Comparison of ENCODE assay signal across 10 cellular contexts in genomic region chr11:93623179-93623578, GRCh38. TPM values are rescaled to one million over a fixed set of nuclear protein-coding genes. Genes with fewer than 3 reads are reported as not detected.
A peak's percentile ranks its signal among the peaks of the same experiment; 100 is the strongest.
DNase-seq lines count a peak whose midpoint lies in the region; ATAC-seq and TF ChIP-seq lines count a peak whose summit lies in the region.
"Had no signal": no experiment of that assay in that cellular context is flagged by ENCODE, and none has a peak within 500 bp of the region (broad histone marks: within the 10 kb centered on the region; RNA-seq: fewer than 3 reads in every experiment).

No MANE protein-coding gene starts in this region.

- H3K9me3 ChIP-seq in endodermal cell (ENCODE audit: control insufficient read depth, low read length) (no peaks in the 10 kb centered on the region), PC-3 (ENCODE audit: low read length) (no peaks in the 10 kb centered on the region)

- peaks cover 38% of the 10 kb centered on the region for H3K27me3 Mint-ChIP-seq in endodermal cell (ENCODE audit: insufficient read depth)
- H3K27me3 Mint-ChIP-seq in activated T-cell treated with anti-CD3 and anti-CD28 coated beads, Interleukin-2, amount 50 U/mL, for 4 hours (ENCODE audit: low read depth): peaks cover 8% of the 10 kb centered on the region

- H3K4me2 ChIP-seq in PC-3 (ENCODE audit: low read length): no peak overlapping the region

- H3K36me3 ChIP-seq in endodermal cell (ENCODE audit: control insufficient read depth, insufficient read depth, low read length) (no peaks in the 10 kb centered on the region), PC-3 (ENCODE audit: low read depth, low read length) (no peaks in the 10 kb centered on the region)

- in situ Hi-C loops in GM13976 (cut with MboI; ENCODE audit: low sequenced_read_pairs, unreplicated experiment): no loop called here

- no peaks in the 10 kb centered on the region for H3F3A ChIP-seq in PC-3 (ENCODE audit: low read length, unreplicated experiment)

- H3K27me3 ChIP-seq in endodermal cell (ENCODE audit: control insufficient read depth, insufficient read depth, low read length, poor library complexity, severe bottlenecking) (peaks cover 22% of the 10 kb centered on the region), PC-3 (ENCODE audit: low read length) (peaks cover 4% of the 10 kb centered on the region; the same call in 1 of the 2 replicates)

- no peaks in the 10 kb centered on the region for H3K9me3 Mint-ChIP-seq in endodermal cell
- no peaks in the 10 kb centered on the region for H3K9me3 Mint-ChIP-seq in activated T-cell treated with anti-CD3 and anti-CD28 coated beads, Interleukin-2, amount 50 U/mL, for 4 hours

- DNase-seq in GM13976 (ENCODE audit: low spot score) (peak; percentile 12), endodermal cell (peak; percentile 87), PC-3 (no peak)
- DNase-seq in effector CD8-positive, alpha-beta T cell (lab: John Stamatoyannopoulos, UW): no peak
- DNase-seq in stimulated activated CD4-positive, alpha-beta T cell treated with anti-CD3 and anti-CD28 coated beads, Interleukin-4, amount 100 ng/mL, for 1 hour: no peak
- DNase-seq in activated T-cell treated with anti-CD3 and anti-CD28 coated beads, Interleukin-2, amount 50 U/mL, for 4 hours: no peak
- DNase-seq: NCI-H1436 had no signal

- no peak overlapping the region for H2AFZ ChIP-seq in PC-3 (ENCODE audit: low read length)

- H3K36me3 Mint-ChIP-seq in endodermal cell (ENCODE audit: low read depth): no peaks in the 10 kb centered on the region
- no peaks in the 10 kb centered on the region for H3K36me3 Mint-ChIP-seq in activated T-cell treated with anti-CD3 and anti-CD28 coated beads, Interleukin-2, amount 50 U/mL, for 4 hours (ENCODE audit: insufficient read depth)

- no peak overlapping the region for H3K27ac Mint-ChIP-seq in endodermal cell

- H3K79me2 ChIP-seq in PC-3 (ENCODE audit: low read length): no peaks in the 10 kb centered on the region

- H4K20me1 ChIP-seq in PC-3 (ENCODE audit: low read length): no peaks in the 10 kb centered on the region

- POLR2A ChIA-PET in PC-3 (lab: Charles Lee; ENCODE audit: unreplicated experiment): interaction anchor here (0.6 kb wide), 1 partner anchor 1606 kb away, joined by 5 read pairs; no protein-coding TSS in a partner anchor

- intact Hi-C loops in PC-3 (cut with micrococcal nuclease): no loop called here

- H3K4me3 Mint-ChIP-seq in endodermal cell: no peak overlapping the region
- H3K4me3 Mint-ChIP-seq in activated T-cell treated with anti-CD3 and anti-CD28 coated beads, Interleukin-2, amount 50 U/mL, for 4 hours: no peak overlapping the region

- WGBS in endodermal cell (ENCODE audit: insufficient coverage in 1 of 2, insufficient read length in 1 of 2), 2 experiments: 5% methylated on average over 1 of the region's 1 CpG; no CpG with 5 or more reads in 1 of the 2 experiments

- BruUV-seq in PC-3 (replicated peaks; lab: Mats Ljungman, UMichigan): no TSS peak

- ATAC-seq in GM21528 (IDR thresholded peaks at IDR 0.05; ENCODE audit: low FRiP score, unreplicated experiment) (peak; percentile 96), HG03460 (IDR thresholded peaks at IDR 0.05; ENCODE audit: unreplicated experiment) (peak; percentile 80), PC-3 (no peak)
- no peak for ATAC-seq in activated T-cell treated with anti-CD3 and anti-CD28 coated beads, Interleukin-2, amount 50 U/mL, for 4 hours

- H3K4me1 ChIP-seq in endodermal cell (ENCODE audit: control insufficient read depth, insufficient read depth, low read length): peaks cover 12% of the 10 kb centered on the region
- H3K4me1 ChIP-seq in PC-3 (ENCODE audit: insufficient read depth, low read length): no peaks in the 10 kb centered on the region

- H3K9ac ChIP-seq in endodermal cell (ENCODE audit: extremely low read depth, low read length, poor library complexity, severe bottlenecking): no peak overlapping the region
- H3K9ac ChIP-seq in PC-3 (ENCODE audit: low read length): no peak overlapping the region

- peak overlapping the region; percentile 20 for H3K27ac ChIP-seq in endodermal cell (ENCODE audit: low read depth, low read length)
- H3K27ac ChIP-seq in PC-3 (ENCODE audit: low read length): no peak overlapping the region
- H3K27ac ChIP-seq: skin epidermis had no signal

- peaks cover 40% of the 10 kb centered on the region for H3K4me1 Mint-ChIP-seq in endodermal cell
- H3K4me1 Mint-ChIP-seq in activated T-cell treated with anti-CD3 and anti-CD28 coated beads, Interleukin-2, amount 50 U/mL, for 4 hours (ENCODE audit: low read depth): no peaks in the 10 kb centered on the region

- no peaks in the 10 kb centered on the region for H3K9me2 ChIP-seq in PC-3 (replicated peaks; ENCODE audit: low read length)

- H3K4me3 ChIP-seq in endodermal cell (ENCODE audit: low read length) (no peak overlapping the region), PC-3 (ENCODE audit: low read length) (no peak overlapping the region)
- H3K4me3 ChIP-seq: skin epidermis had no signal

- CTCF ChIA-PET in PC-3 (lab: Charles Lee): no interaction called here

- TF ChIP-seq CTCF in GM13976 (IDR thresholded peaks at IDR 0.05; ENCODE audit: borderline replicate concordance, control extremely low read depth, extremely low read depth, insufficient read depth, missing control alignments) (no peak), endodermal cell (conservative IDR thresholded peaks at IDR 0.05) (no peak), PC-3 (conservative IDR thresholded peaks at IDR 0.05; ENCODE audit: low read depth, low read length) (no peak)

RNA-seq across cellular contexts. Expression of gene CEP295, which starts 38.3 kb away (rescaled TPM):
- total RNA-seq in endodermal cell (10 to 100 TPM; 19.8 to 23.3 TPM), PC-3 (2014; rRNA removed) (25.0 and 26.1 TPM in 2 replicates)
- polyA plus RNA-seq in endodermal cell (2013, experiment 1 of 2): 18.6 TPM
- polyA plus RNA-seq in endodermal cell (2013, experiment 2 of 2): 21.0 TPM
- 10 to 100 TPM in 2 of 3 donors, 1 to 10 TPM in 1; 9.6 to 13.7 (median 11.1) TPM for total RNA-seq in activated T-cell treated with anti-CD3 and anti-CD28 coated beads, Interleukin-2, amount 50 U/mL, for 4 hours

Comparison
In these comparisons a context has a peak if more than half of its experiments do, and no peak if none do; other contexts are left out.
1. DNase-seq: peak in GM13976 (single experiment) and endodermal cell (single experiment); none in effector CD8-positive, alpha-beta T cell (single experiment), stimulated activated CD4-positive, alpha-beta T cell treated with anti-CD3 and anti-CD28 coated beads, Interleukin-4, amount 100 ng/mL, for 1 hour (single experiment), PC-3 (single experiment) and activated T-cell treated with anti-CD3 and anti-CD28 coated beads, Interleukin-2, amount 50 U/mL, for 4 hours (single experiment).
2. ATAC-seq: peak in GM21528 (single experiment) and HG03460 (single experiment); none in PC-3 (single experiment) and activated T-cell treated with anti-CD3 and anti-CD28 coated beads, Interleukin-2, amount 50 U/mL, for 4 hours (0 of 2).